Comparison of ENCODE assay signal across 17 cellular contexts in genomic region chr2:125169764-125170146, GRCh38.
A peak's percentile ranks its signal among the peaks of the same experiment; 100 is the strongest.
DNase-seq lines count a peak whose midpoint lies in the region; ATAC-seq, FAIRE-seq and TF ChIP-seq lines count a peak whose summit lies in the region.
"Had no signal": no experiment of that assay in that cellular context is flagged by ENCODE, and none has a peak within 500 bp of the region (broad histone marks: within the 10 kb centered on the region; RNA-seq: fewer than 3 reads in every experiment).

No MANE protein-coding gene starts in this region.

- H3K4me1 ChIP-seq in astrocyte (ENCODE audit: insufficient read depth, low read length) = no peaks in the 10 kb centered on the region
- H3K4me1 ChIP-seq in smooth muscle cell (ENCODE audit: low read depth) = no peaks in the 10 kb centered on the region
- H3K4me1 ChIP-seq: BLaER1, Caco-2 had no signal

- peaks cover 5% of the 10 kb centered on the region for H3K9me3 Mint-ChIP-seq in astrocyte (ENCODE audit: unreplicated experiment)

- no peaks in the 10 kb centered on the region for H4K20me1 ChIP-seq in astrocyte (ENCODE audit: insufficient read depth, low read length)
- no peaks in the 10 kb centered on the region for H4K20me1 ChIP-seq in smooth muscle cell (ENCODE audit: low read depth)
- H4K20me1 ChIP-seq: BLaER1 had no signal

- H3K9me3 ChIP-seq in astrocyte (ENCODE audit: insufficient read depth, low read depth, low read length) (no peaks in the 10 kb centered on the region), smooth muscle cell (replicated peaks; ENCODE audit: low read depth) (no peaks in the 10 kb centered on the region)
- H3K9me3 ChIP-seq: BLaER1, Caco-2 had no signal

- TF ChIP-seq CTCF in astrocyte (IDR thresholded peaks at IDR 0.05; ENCODE audit: insufficient read depth, low read depth, low read length) (no peak), smooth muscle cell (IDR thresholded peaks at IDR 0.05; ENCODE audit: borderline replicate concordance, insufficient read depth, poor library complexity, severe bottlenecking) (no peak)

- H3K4me3 ChIP-seq in astrocyte (ENCODE audit: insufficient read depth, low read depth, low read length) = no peak overlapping the region
- H3K4me3 ChIP-seq in smooth muscle cell = no peak overlapping the region
- H3K4me3 ChIP-seq: BLaER1 had no signal

- H3K27ac ChIP-seq in astrocyte (ENCODE audit: low read depth, low read length) (no peak overlapping the region), smooth muscle cell (ENCODE audit: low read depth) (peak overlapping the region; percentile 80)
- H3K27ac ChIP-seq: BLaER1 had no signal

- 89% methylated on average over 3 of the region's 3 CpGs for WGBS in smooth muscle cell (ENCODE audit: low lambda C conversion rate)

- peaks cover 4% of the 10 kb centered on the region for H3F3A ChIP-seq in smooth muscle cell (ENCODE audit: low read depth)

- H3K27me3 ChIP-seq in astrocyte (ENCODE audit: insufficient read depth, low read length) (no peaks in the 10 kb centered on the region), smooth muscle cell (ENCODE audit: low read depth) (no peaks in the 10 kb centered on the region)
- H3K27me3 ChIP-seq: BLaER1 had no signal

- H3K36me3 Mint-ChIP-seq in astrocyte (ENCODE audit: low read depth, unreplicated experiment) = no peaks in the 10 kb centered on the region
- H3K36me3 Mint-ChIP-seq: CD8-positive, alpha-beta memory T cell had no signal

- FAIRE-seq in astrocyte (lab: Jason Lieb, UNC) = no peak
- FAIRE-seq: HepG2, HTR-8/SVneo had no signal

- H3K36me3 ChIP-seq in astrocyte (ENCODE audit: insufficient read depth, low read length) (no peaks in the 10 kb centered on the region), smooth muscle cell (ENCODE audit: low read depth) (no peaks in the 10 kb centered on the region)
- H3K36me3 ChIP-seq: BLaER1 had no signal

- H3K27ac Mint-ChIP-seq in astrocyte (ENCODE audit: unreplicated experiment) = peak overlapping the region; percentile 48
- H3K27ac Mint-ChIP-seq: CD8-positive, alpha-beta memory T cell; HFFc6 had no signal

- ATAC-seq in GM21825 (IDR thresholded peaks at IDR 0.05; ENCODE audit: unreplicated experiment) = no peak
- ATAC-seq: HepG2 had no signal

- H3K4me2 ChIP-seq in astrocyte (ENCODE audit: low read length) = no peak overlapping the region
- no peak overlapping the region for H3K4me2 ChIP-seq in smooth muscle cell
- H3K4me2 ChIP-seq: BLaER1 had no signal

- H2AFZ ChIP-seq in astrocyte (ENCODE audit: low read depth, low read length) (no peak overlapping the region), smooth muscle cell (ENCODE audit: low read depth) (no peak overlapping the region)

- H3K79me2 ChIP-seq in astrocyte (ENCODE audit: insufficient read depth, low read length) (no peaks in the 10 kb centered on the region), smooth muscle cell (ENCODE audit: low read depth) (no peaks in the 10 kb centered on the region)

- H3K27me3 Mint-ChIP-seq in astrocyte (ENCODE audit: low read depth, unreplicated experiment) = no peaks in the 10 kb centered on the region
- H3K27me3 Mint-ChIP-seq: CD8-positive, alpha-beta memory T cell had no signal

- H3K4me1 Mint-ChIP-seq in astrocyte (ENCODE audit: low read depth, unreplicated experiment) = peaks cover 26% of the 10 kb centered on the region
- H3K4me1 Mint-ChIP-seq: CD8-positive, alpha-beta memory T cell had no signal

- H3K4me3 Mint-ChIP-seq in astrocyte (ENCODE audit: unreplicated experiment) = no peak overlapping the region
- H3K4me3 Mint-ChIP-seq: CD8-positive, alpha-beta memory T cell; HFFc6 had no signal

- peak; percentile 18 for DNase-seq in EH (ENCODE audit: low read depth)
- peak; percentile 11 for DNase-seq in NCI-H2171 (lab: John Stamatoyannopoulos, UW)
- DNase-seq in astrocyte (ENCODE audit: low read depth) = no peak
- DNase-seq in smooth muscle cell (lab: John Stamatoyannopoulos, UW; ENCODE audit: unreplicated experiment) = no peak
- DNase-seq in NCI-H1436 treated with DMSO at 0.1 percent for 48 hours (lab: John Stamatoyannopoulos, UW) = no peak
- no peak for DNase-seq in GM19240 (ENCODE audit: insufficient read length, low spot score)
- DNase-seq: 8988T; AML-193; Caco-2; CD8-positive, alpha-beta memory T cell; DND-41; HCEC 1CT; HFFc6 had no signal

- no peak overlapping the region for H3K9ac ChIP-seq in astrocyte (ENCODE audit: low read length)
- no peak overlapping the region for H3K9ac ChIP-seq in smooth muscle cell (ENCODE audit: low read depth)
- H3K9ac ChIP-seq: BLaER1 had no signal

Comparison
In these comparisons a context has a peak if more than half of its experiments do, and no peak if none do; other contexts are left out.
1. DNase-seq: peak in EH (single experiment) and NCI-H2171 (single experiment); none in astrocyte (single experiment), smooth muscle cell (single experiment), NCI-H1436 treated with DMSO at 0.1 percent for 48 hours (single experiment) and GM19240 (single experiment).